18 cellular contexts compared by ENCODE assay signal in the genomic region with DNA sequence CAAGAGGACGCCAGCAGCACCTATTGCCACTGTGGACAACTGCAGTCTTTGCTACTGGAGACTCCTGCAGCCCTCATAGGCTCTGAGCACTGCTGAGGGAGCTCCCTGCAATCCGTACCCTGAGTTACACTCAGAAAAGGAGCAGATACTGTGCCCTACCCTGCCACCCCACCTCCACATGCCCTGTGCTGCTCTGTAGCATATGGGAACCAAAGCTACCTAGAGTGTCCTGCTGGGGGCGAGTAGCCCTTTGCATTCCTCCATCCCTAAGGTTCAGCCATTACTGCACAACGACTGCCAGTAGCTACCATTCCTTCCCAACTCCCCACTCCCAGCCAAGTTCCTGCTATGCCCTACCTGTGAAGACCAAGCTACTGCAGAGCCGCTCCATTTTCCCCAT.
"Had no signal": no experiment of that assay in that cellular context is flagged by ENCODE, and none has a peak within 500 bp of the region (broad histone marks: within the 10 kb centered on the region; RNA-seq: fewer than 3 reads in every experiment).

No MANE protein-coding gene starts in this region.

- H3K9ac ChIP-seq: parathyroid adenoma had no signal

- DNase-seq: effector memory CD4-positive, alpha-beta T cell; left colon; left ventricle myocardium superior; naive thymus-derived CD4-positive, alpha-beta T cell; nephron progenitor cell; right lobe of liver; stimulated activated CD4-positive, alpha-beta T cell treated with anti-CD3 and anti-CD28 coated beads, Interleukin-4, amount 100 ng/mL, for 1 hour; stimulated activated CD8-positive, alpha-beta memory T cell treated with anti-CD3 and anti-CD28 coated beads, Interleukin-4, amount 100 ng/mL, for 48 hours; tibial artery; upper lobe of left lung; uterus had no signal

- H3K27me3 Mint-ChIP-seq: stimulated activated naive CD8-positive, alpha-beta T cell treated with anti-CD3 and anti-CD28 coated beads, Interleukin-15, Interleukin-2, amounts not matched to agents 100 ng/mL and 50 ng/mL, for 24 hours had no signal

- H3K36me3 Mint-ChIP-seq: naive thymus-derived CD4-positive, alpha-beta T cell; stimulated activated memory B cell treated with anti-CD40 and anti-IgM and Interleukin-4, amounts not matched to agents 10 μg/mL and 1 μg/mL and 100 μg/mL, for 72 hours had no signal

- H3K4me3 ChIP-seq: esophagus muscularis mucosa, gastroesophageal sphincter, prostate gland, right lobe of liver, tibial artery, upper lobe of left lung, uterus had no signal

- H3K9me3 ChIP-seq: prostate gland, right lobe of liver, upper lobe of left lung, uterus had no signal

- H3K36me3 ChIP-seq: esophagus muscularis mucosa, gastroesophageal sphincter, prostate gland, right lobe of liver, tibial artery, upper lobe of left lung, uterus had no signal

- H3K4me1 Mint-ChIP-seq: naive thymus-derived CD4-positive, alpha-beta T cell; stimulated activated memory B cell treated with anti-CD40 and anti-IgM and Interleukin-4, amounts not matched to agents 10 μg/mL and 1 μg/mL and 100 μg/mL, for 72 hours had no signal

- H3K79me2 ChIP-seq: parathyroid adenoma had no signal

- H3K4me3 Mint-ChIP-seq: naive thymus-derived CD4-positive, alpha-beta T cell; nephron progenitor cell; stimulated activated memory B cell treated with anti-CD40 and anti-IgM and Interleukin-4, amounts not matched to agents 10 μg/mL and 1 μg/mL and 100 μg/mL, for 72 hours; stimulated activated naive CD8-positive, alpha-beta T cell treated with anti-CD3 and anti-CD28 coated beads, Interleukin-15, Interleukin-2, amounts not matched to agents 100 ng/mL and 50 ng/mL, for 24 hours had no signal

- H3K27me3 ChIP-seq: esophagus muscularis mucosa, right lobe of liver, tibial artery, upper lobe of left lung, uterus had no signal

- H3K27ac ChIP-seq: epithelial cell of prostate, esophagus muscularis mucosa, gastroesophageal sphincter, parathyroid adenoma, prostate gland, right lobe of liver, tibial artery, upper lobe of left lung, uterus had no signal

- H3K27ac Mint-ChIP-seq: naive thymus-derived CD4-positive, alpha-beta T cell; nephron progenitor cell; stimulated activated memory B cell treated with anti-CD40 and anti-IgM and Interleukin-4, amounts not matched to agents 10 μg/mL and 1 μg/mL and 100 μg/mL, for 72 hours; stimulated activated naive CD8-positive, alpha-beta T cell treated with anti-CD3 and anti-CD28 coated beads, Interleukin-15, Interleukin-2, amounts not matched to agents 100 ng/mL and 50 ng/mL, for 24 hours had no signal

- H2AFZ ChIP-seq: parathyroid adenoma had no signal

- H3K4me1 ChIP-seq: esophagus muscularis mucosa, gastroesophageal sphincter, parathyroid adenoma, prostate gland, right lobe of liver, tibial artery, upper lobe of left lung, uterus had no signal

- ATAC-seq: gastroesophageal sphincter; left colon; left ventricle myocardium superior; naive thymus-derived CD4-positive, alpha-beta T cell; stimulated activated memory B cell treated with anti-CD40 and anti-IgM and Interleukin-4, amounts not matched to agents 10 μg/mL and 1 μg/mL and 100 μg/mL, for 72 hours had no signal
